In genomic region chr9:137167113-137167751, GRCh38 we compare ENCODE assay signal across 1 cellular context.
TF ChIP-seq lines count a peak whose summit lies in the region.

No MANE protein-coding gene starts in this region.

TF ChIP-seq in GM23338, 12 proteins besides CTCF, POLR2A, EP300 and RAD21:
- no peak for TF ChIP-seq ZNF114 (CRISPR knock-in tag; IDR thresholded peaks at IDR 0.05)
- TF ChIP-seq EZH2phosphoT487 (IDR thresholded peaks at IDR 0.05; ENCODE audit: unreplicated experiment) = no peak
- no peak for TF ChIP-seq JUNB (IDR thresholded peaks at IDR 0.05; ENCODE audit: unreplicated experiment)
- no peak for TF ChIP-seq STAT1 (IDR thresholded peaks at IDR 0.05; ENCODE audit: unreplicated experiment)
- TF ChIP-seq NANOG (IDR thresholded peaks at IDR 0.05; ENCODE audit: borderline replicate concordance) = no peak
TF ChIP-seq in GM23338: peak in this region for 0.
